Comparison of ENCODE assay signal across 22 cellular contexts in the genomic region with DNA sequence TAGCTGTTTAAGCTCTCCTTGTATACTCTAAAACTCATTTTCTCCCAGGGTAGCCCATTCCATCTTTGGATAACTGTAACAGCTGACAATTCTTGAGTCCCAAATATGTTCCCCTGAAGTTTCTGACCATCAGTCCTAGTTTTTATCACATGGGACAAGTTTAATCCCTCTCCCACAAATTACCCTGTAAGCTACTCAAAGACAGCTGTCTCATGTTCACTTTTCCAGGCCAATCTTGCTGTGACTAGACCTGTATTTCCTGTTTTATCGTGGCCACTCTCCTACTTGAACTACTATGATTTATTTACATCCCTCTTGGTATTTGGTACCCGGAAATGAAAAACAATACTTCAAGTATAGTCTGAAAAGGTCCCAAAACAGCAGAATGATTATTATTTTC.
A peak's percentile ranks its signal among the peaks of the same experiment; 100 is the strongest.
DNase-seq lines count a peak whose midpoint lies in the region; ATAC-seq, FAIRE-seq and TF ChIP-seq lines count a peak whose summit lies in the region.
"Had no signal": no experiment of that assay in that cellular context is flagged by ENCODE, and none has a peak within 500 bp of the region (broad histone marks: within the 10 kb centered on the region; RNA-seq: fewer than 3 reads in every experiment).

No MANE protein-coding gene starts in this region.

- CTCF ChIA-PET in MCF 10A (lab: Yijun Ruan, JAX) (interaction anchor here (0.6 to 2.7 kb wide), 14 partner anchors 10 to 875 kb away, joined by 3 to 20 read pairs (median 4); no protein-coding TSS in a partner anchor), WTC11 (lab: Charles Lee) (interaction anchor here (0.7 to 3.2 kb wide), 11 partner anchors 10 to 1289 kb away, joined by 3 to 25 read pairs (median 4); no protein-coding TSS in a partner anchor)

- 62% methylated on average over 2 of the region's 2 CpGs for WGBS in hepatocyte (ENCODE audit: low lambda C conversion rate, missing lambda C conversion rate)

- FAIRE-seq in RCC 7860 (lab: Jason Lieb, UNC), result no peak
- FAIRE-seq: H54 had no signal

- no peak for ATAC-seq in WTC11
- ATAC-seq in effector memory CD8-positive, alpha-beta T cell (replicated peaks), result no peak
- ATAC-seq: gastrocnemius medialis, natural killer cell had no signal

- peak; percentile 7 to 84 for DNase-seq in T47D (ENCODE audit: low read depth in 1 of 2, low spot score in 1 of 2)
- DNase-seq in MCF 10A (ENCODE audit: unreplicated experiment), result no peak
- DNase-seq in WTC11 (ENCODE audit: low spot score), result no peak
- no peak for DNase-seq in hepatocyte (ENCODE audit: low spot score)
- no peak for DNase-seq in effector memory CD8-positive, alpha-beta T cell
- no peak for DNase-seq in stimulated activated CD4-positive, alpha-beta T cell treated with anti-CD3 and anti-CD28 coated beads, Interleukin-2, amount 100 ng/mL, for 24 hours
- DNase-seq in RCC 7860 (ENCODE audit: low spot score), result no peak
- DNase-seq in GM19240 (ENCODE audit: insufficient read length, low spot score), result no peak
- DNase-seq: activated gamma-delta T cell treated with Interleukin-2 at 50 U/mL for 16 hours; amygdala; CD4-positive, CD25-positive, alpha-beta regulatory T cell; gastrocnemius medialis; KBM-7; lower lobe of right lung; natural killer cell; NCI-H1092; NCI-H226; NK-92 treated with Interleukin-12 subunit alpha and Interleukin-12 subunit beta, amount 100 ng/mL, for 24 hours; stimulated activated naive CD4-positive, alpha-beta T cell treated with Interleukin-2 at 50 U/mL for 16 hours; upper lobe of left lung had no signal

- no peak overlapping the region for H3K4me2 ChIP-seq in hepatocyte

- no peaks in the 10 kb centered on the region for H3K27me3 Mint-ChIP-seq in MCF 10A (ENCODE audit: insufficient read depth, unreplicated experiment)
- H3K27me3 Mint-ChIP-seq in WTC11 (ENCODE audit: low read depth), result no peaks in the 10 kb centered on the region
- no peaks in the 10 kb centered on the region for H3K27me3 Mint-ChIP-seq in effector memory CD8-positive, alpha-beta T cell
- H3K27me3 Mint-ChIP-seq: CD4-positive, CD25-positive, alpha-beta regulatory T cell had no signal

- no peaks in the 10 kb centered on the region for H3K27me3 ChIP-seq in hepatocyte
- H3K27me3 ChIP-seq: gastrocnemius medialis, upper lobe of left lung had no signal

- intact Hi-C loops in MCF 10A (cut with micrococcal nuclease), result loop anchor here (1.0 kb wide), 2 partner anchors 33 to 57 kb away; no protein-coding TSS in a partner anchor

- H3K4me3 ChIP-seq in hepatocyte, result no peak overlapping the region
- H3K4me3 ChIP-seq: gastrocnemius medialis, lower lobe of right lung, upper lobe of left lung had no signal

- H3K79me2 ChIP-seq in hepatocyte, result no peaks in the 10 kb centered on the region

- no peaks in the 10 kb centered on the region for H3K9me3 ChIP-seq in hepatocyte (ENCODE audit: low read depth)
- H3K9me3 ChIP-seq: gastrocnemius medialis, lower lobe of right lung, upper lobe of left lung had no signal

- H3K36me3 ChIP-seq in hepatocyte (replicated peaks; ENCODE audit: insufficient read depth, low read depth), result no peaks in the 10 kb centered on the region

- H3K4me1 Mint-ChIP-seq in MCF 10A (ENCODE audit: insufficient read depth, unreplicated experiment) (peaks cover 8% of the 10 kb centered on the region), WTC11 (no peaks in the 10 kb centered on the region)
- peaks cover 3 to 10% of the 10 kb centered on the region in 2 donors for H3K4me1 Mint-ChIP-seq in effector memory CD8-positive, alpha-beta T cell (ENCODE audit: low read depth in 2 of 2)
- H3K4me1 Mint-ChIP-seq: natural killer cell had no signal

- H3K9me3 Mint-ChIP-seq in MCF 10A (ENCODE audit: unreplicated experiment) (no peaks in the 10 kb centered on the region), WTC11 (no peaks in the 10 kb centered on the region)
- H3K9me3 Mint-ChIP-seq in effector memory CD8-positive, alpha-beta T cell, result no peaks in the 10 kb centered on the region
- H3K9me3 Mint-ChIP-seq: CD4-positive, CD25-positive, alpha-beta regulatory T cell; natural killer cell; T-helper 1 cell treated with Interleukin-12 subunit alpha and Interleukin-12 subunit beta and Interleukin-4 antibody, amounts not matched to agents 30 μg/mL and 1 μg/mL, for 36 hours had no signal

- H3K4me1 ChIP-seq in hepatocyte (ENCODE audit: insufficient read depth), result no peaks in the 10 kb centered on the region
- H3K4me1 ChIP-seq: gastrocnemius medialis had no signal

- no peak overlapping the region for H3K4me3 Mint-ChIP-seq in MCF 10A (ENCODE audit: unreplicated experiment)
- H3K4me3 Mint-ChIP-seq in WTC11, result no peak overlapping the region
- H3K4me3 Mint-ChIP-seq in effector memory CD8-positive, alpha-beta T cell, result no peak overlapping the region
- H3K4me3 Mint-ChIP-seq: CD4-positive, CD25-positive, alpha-beta regulatory T cell; natural killer cell; T-helper 1 cell treated with Interleukin-12 subunit alpha and Interleukin-12 subunit beta and Interleukin-4 antibody, amounts not matched to agents 30 μg/mL and 1 μg/mL, for 36 hours had no signal

- BruUV-seq in MCF 10A (replicated peaks; lab: Mats Ljungman, UMichigan), result no TSS peak

- H3K9me2 ChIP-seq in hepatocyte (replicated peaks; ENCODE audit: insufficient read depth), result no peaks in the 10 kb centered on the region

- peak overlapping the region; percentile 44 for H3K27ac ChIP-seq in hepatocyte
- H3K27ac ChIP-seq: gastrocnemius medialis, lower lobe of right lung had no signal

- H3K36me3 Mint-ChIP-seq in MCF 10A (ENCODE audit: insufficient read depth, unreplicated experiment) (peaks cover 32% of the 10 kb centered on the region), WTC11 (no peaks in the 10 kb centered on the region; the same call in 1 of the 2 replicates)
- H3K36me3 Mint-ChIP-seq in effector memory CD8-positive, alpha-beta T cell (ENCODE audit: insufficient read depth), result peaks cover 10% of the 10 kb centered on the region
- H3K36me3 Mint-ChIP-seq: natural killer cell had no signal

- TF ChIP-seq CTCF in MCF 10A (IDR thresholded peaks at IDR 0.05; ENCODE audit: unreplicated experiment), result no peak
- no peak for TF ChIP-seq CTCF in WTC11 (IDR thresholded peaks at IDR 0.05)
- no peak for TF ChIP-seq CTCF in hepatocyte (IDR thresholded peaks at IDR 0.05; ENCODE audit: poor library complexity)

- H2AFZ ChIP-seq in hepatocyte, result no peak overlapping the region

- in situ Hi-C loops in T47D (cut with HindIII; ENCODE audit: low pct_unique_long_range_greater_than_20kb, low sequenced_read_pairs), result no loop called here

- H3K27ac Mint-ChIP-seq in MCF 10A (ENCODE audit: low read depth, unreplicated experiment) (no peak overlapping the region), WTC11 (peak overlapping the region; percentile 23; the same call in 1 of the 2 replicates)
- H3K27ac Mint-ChIP-seq in effector memory CD8-positive, alpha-beta T cell, result peak overlapping the region in 1 of 2 donors; percentile 0
- H3K27ac Mint-ChIP-seq: natural killer cell; T-helper 1 cell treated with Interleukin-12 subunit alpha and Interleukin-12 subunit beta and Interleukin-4 antibody, amounts not matched to agents 30 μg/mL and 1 μg/mL, for 36 hours had no signal

- no peaks in the 10 kb centered on the region for H4K20me1 ChIP-seq in hepatocyte (ENCODE audit: insufficient read depth, poor library complexity, severe bottlenecking)

- POLR2A ChIA-PET in MCF 10A (lab: Yijun Ruan, JAX) (interaction anchor here (0.6 kb wide), 1 partner anchor 19 kb away, joined by 3 read pairs; no protein-coding TSS in a partner anchor), WTC11 (lab: Charles Lee) (no interaction called here)

TF ChIP-seq in WTC11, 78 proteins besides CTCF, POLR2A, EP300 and RAD21:
- TF ChIP-seq TEAD4 (CRISPR knock-in tag; IDR thresholded peaks at IDR 0.05), result no peak
- TF ChIP-seq NR1H2 (CRISPR knock-in tag; IDR thresholded peaks at IDR 0.05), result no peak
- TF ChIP-seq GRHL2 (CRISPR knock-in tag; IDR thresholded peaks at IDR 0.05; ENCODE audit: insufficient replicate concordance, severe bottlenecking), result no peak
- TF ChIP-seq, protein P1, sequence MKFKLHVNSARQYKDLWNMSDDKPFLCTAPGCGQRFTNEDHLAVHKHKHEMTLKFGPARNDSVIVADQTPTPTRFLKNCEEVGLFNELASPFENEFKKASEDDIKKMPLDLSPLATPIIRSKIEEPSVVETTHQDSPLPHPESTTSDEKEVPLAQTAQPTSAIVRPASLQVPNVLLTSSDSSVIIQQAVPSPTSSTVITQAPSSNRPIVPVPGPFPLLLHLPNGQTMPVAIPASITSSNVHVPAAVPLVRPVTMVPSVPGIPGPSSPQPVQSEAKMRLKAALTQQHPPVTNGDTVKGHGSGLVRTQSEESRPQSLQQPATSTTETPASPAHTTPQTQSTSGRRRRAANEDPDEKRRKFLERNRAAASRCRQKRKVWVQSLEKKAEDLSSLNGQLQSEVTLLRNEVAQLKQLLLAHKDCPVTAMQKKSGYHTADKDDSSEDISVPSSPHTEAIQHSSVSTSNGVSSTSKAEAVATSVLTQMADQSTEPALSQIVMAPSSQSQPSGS (CRISPR knock-in tag; IDR thresholded peaks at IDR 0.05; ENCODE audit: borderline replicate concordance, low read depth), result no peak
- TF ChIP-seq NFYB (CRISPR knock-in tag; conservative IDR thresholded peaks at IDR 0.05; ENCODE audit: low read depth), result no peak
- no peak for TF ChIP-seq OVOL2 (CRISPR knock-in tag; IDR thresholded peaks at IDR 0.05; ENCODE audit: borderline replicate concordance)
- TF ChIP-seq NR2C2 (CRISPR knock-in tag; IDR thresholded peaks at IDR 0.05), result no peak
- TF ChIP-seq, protein P2, sequence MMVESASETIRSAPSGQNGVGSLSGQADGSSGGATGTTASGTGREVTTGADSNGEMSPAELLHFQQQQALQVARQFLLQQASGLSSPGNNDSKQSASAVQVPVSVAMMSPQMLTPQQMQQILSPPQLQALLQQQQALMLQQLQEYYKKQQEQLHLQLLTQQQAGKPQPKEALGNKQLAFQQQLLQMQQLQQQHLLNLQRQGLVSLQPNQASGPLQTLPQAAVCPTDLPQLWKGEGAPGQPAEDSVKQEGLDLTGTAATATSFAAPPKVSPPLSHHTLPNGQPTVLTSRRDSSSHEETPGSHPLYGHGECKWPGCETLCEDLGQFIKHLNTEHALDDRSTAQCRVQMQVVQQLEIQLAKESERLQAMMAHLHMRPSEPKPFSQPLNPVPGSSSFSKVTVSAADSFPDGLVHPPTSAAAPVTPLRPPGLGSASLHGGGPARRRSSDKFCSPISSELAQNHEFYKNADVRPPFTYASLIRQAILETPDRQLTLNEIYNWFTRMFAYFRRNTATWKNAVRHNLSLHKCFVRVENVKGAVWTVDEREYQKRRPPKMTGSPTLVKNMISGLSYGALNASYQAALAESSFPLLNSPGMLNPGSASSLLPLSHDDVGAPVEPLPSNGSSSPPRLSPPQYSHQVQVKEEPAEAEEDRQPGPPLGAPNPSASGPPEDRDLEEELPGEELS (CRISPR knock-in tag; IDR thresholded peaks at IDR 0.05), result no peak
- TF ChIP-seq CBFB (CRISPR knock-in tag; IDR thresholded peaks at IDR 0.05; ENCODE audit: low read depth), result no peak
- no peak for TF ChIP-seq ESRRA (CRISPR knock-in tag; IDR thresholded peaks at IDR 0.05; ENCODE audit: borderline replicate concordance)

Comparison
In these comparisons a context has a peak if more than half of its experiments do, and no peak if none do; other contexts are left out.
1. DNase-seq: peak in T47D (2 of 2); none in MCF 10A (single experiment), WTC11 (single experiment), hepatocyte (single experiment), effector memory CD8-positive, alpha-beta T cell (0 of 3), stimulated activated CD4-positive, alpha-beta T cell treated with anti-CD3 and anti-CD28 coated beads, Interleukin-2, amount 100 ng/mL, for 24 hours (0 of 2), RCC 7860 (single experiment) and GM19240 (single experiment).